ENCODE assay signal across 8 cellular contexts in the genomic region with DNA sequence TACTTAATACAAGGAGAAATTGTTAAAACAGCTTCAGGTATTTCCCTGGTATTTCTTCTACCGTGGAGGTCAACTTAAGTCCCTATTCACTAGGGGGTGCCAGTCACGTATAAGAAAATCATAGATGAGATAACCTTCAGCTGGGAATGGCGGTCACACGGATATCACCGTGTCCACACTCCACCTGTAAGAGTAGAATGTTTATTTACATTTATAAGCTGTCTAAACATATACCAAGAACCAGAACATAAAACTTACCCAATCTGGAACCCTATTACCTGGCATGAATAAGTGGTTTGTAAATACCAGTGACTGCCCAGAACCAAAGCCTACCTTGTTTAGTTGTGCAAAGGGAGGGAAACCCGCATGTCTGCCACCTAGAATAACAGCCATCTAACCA. TPM values are rescaled to one million over a fixed set of nuclear protein-coding genes. Genes with fewer than 3 reads are reported as not detected.
A peak's percentile ranks its signal among the peaks of the same experiment; 100 is the strongest.
DNase-seq lines count a peak whose midpoint lies in the region; ATAC-seq, FAIRE-seq and TF ChIP-seq lines count a peak whose summit lies in the region.

No MANE protein-coding gene starts in this region.

- POLR2A ChIA-PET in activated CD8-positive, alpha-beta T cell treated with anti-CD3 and anti-CD28 coated beads, Interleukin-2, amount 10 ng/mL, durations not matched to agents 7 days and 5 days (lab: Charles Lee): interaction anchor here (3.0 kb wide), 1 partner anchor 55 kb away, joined by 14 read pairs; the partner anchor contains the start of gene TTK

- peak; percentile 53 for TF ChIP-seq CTCF in D721Med (IDR thresholded peaks at IDR 0.05; ENCODE audit: insufficient read depth, missing control alignments)
- TF ChIP-seq CTCF in foreskin keratinocyte (conservative IDR thresholded peaks at IDR 0.05): peak; percentile 77

- no peaks in the 10 kb centered on the region for H3K36me3 Mint-ChIP-seq in activated CD8-positive, alpha-beta T cell treated with anti-CD3 and anti-CD28 coated beads, Interleukin-2, amount 10 ng/mL, durations not matched to agents 7 days and 5 days (ENCODE audit: low read depth)

- DNase-seq in D721Med (ENCODE audit: insufficient read length, low spot score): no peak
- peak; percentile 92 for DNase-seq in NCI-H748 (lab: John Stamatoyannopoulos, UW; ENCODE audit: unreplicated experiment)
- DNase-seq in activated CD8-positive, alpha-beta T cell treated with anti-CD3 and anti-CD28 coated beads, Interleukin-2, amount 10 ng/mL, durations not matched to agents 7 days and 5 days: peak; percentile 83
- DNase-seq in foreskin keratinocyte: peak; percentile 21 to 40
- peak; percentile 80 for DNase-seq in renal cortical epithelial cell (ENCODE audit: low read depth)
- DNase-seq in urothelium cell line (ENCODE audit: low spot score): no peak

- H3K4me1 ChIP-seq in foreskin keratinocyte: no peaks in the 10 kb centered on the region

- peaks cover 26% of the 10 kb centered on the region for H3K27me3 Mint-ChIP-seq in activated CD8-positive, alpha-beta T cell treated with anti-CD3 and anti-CD28 coated beads, Interleukin-2, amount 10 ng/mL, durations not matched to agents 7 days and 5 days (ENCODE audit: low read depth)

- ATAC-seq in GM19025 (IDR thresholded peaks at IDR 0.05; ENCODE audit: low read depth, unreplicated experiment) (peak; percentile 48), HG03469 (IDR thresholded peaks at IDR 0.05; ENCODE audit: unreplicated experiment) (peak; percentile 64), foreskin keratinocyte (peak; percentile 5)
- peak; percentile 42 for ATAC-seq in activated CD8-positive, alpha-beta T cell treated with anti-CD3 and anti-CD28 coated beads, Interleukin-2, amount 10 ng/mL, durations not matched to agents 7 days and 5 days

- H3K9me3 Mint-ChIP-seq in activated CD8-positive, alpha-beta T cell treated with anti-CD3 and anti-CD28 coated beads, Interleukin-2, amount 10 ng/mL, durations not matched to agents 7 days and 5 days (ENCODE audit: insufficient read depth): no peaks in the 10 kb centered on the region

- H3K4me3 Mint-ChIP-seq in activated CD8-positive, alpha-beta T cell treated with anti-CD3 and anti-CD28 coated beads, Interleukin-2, amount 10 ng/mL, durations not matched to agents 7 days and 5 days: no peak overlapping the region

- H3K27ac Mint-ChIP-seq in activated CD8-positive, alpha-beta T cell treated with anti-CD3 and anti-CD28 coated beads, Interleukin-2, amount 10 ng/mL, durations not matched to agents 7 days and 5 days: no peak overlapping the region

- H3K27me3 ChIP-seq in foreskin keratinocyte: no peaks in the 10 kb centered on the region

- no peak overlapping the region for H3K27ac ChIP-seq in foreskin keratinocyte

- CTCF ChIA-PET in activated CD8-positive, alpha-beta T cell treated with anti-CD3 and anti-CD28 coated beads, Interleukin-2, amount 10 ng/mL, durations not matched to agents 7 days and 5 days (lab: Charles Lee): interaction anchor here (0.6 to 2.5 kb wide), 42 partner anchors 9 to 277 kb away, joined by 3 to 108 read pairs (median 5); partner anchors contain the start of genes BCKDHB and TTK

- FAIRE-seq in D721Med (lab: Jason Lieb, UNC): peak; percentile 93
- no peak for FAIRE-seq in urothelium cell line (lab: Jason Lieb, UNC)

- peaks cover 22% of the 10 kb centered on the region for H3K4me1 Mint-ChIP-seq in activated CD8-positive, alpha-beta T cell treated with anti-CD3 and anti-CD28 coated beads, Interleukin-2, amount 10 ng/mL, durations not matched to agents 7 days and 5 days (ENCODE audit: low read depth)

RNA-seq across cellular contexts. Expression of gene ELOVL4, which starts 1.9 kb away (rescaled TPM):
- total RNA-seq in activated CD8-positive, alpha-beta T cell treated with anti-CD3 and anti-CD28 coated beads, Interleukin-2, amount 10 ng/mL, durations not matched to agents 7 days and 5 days: under 1 TPM; 0.55 to 0.74 TPM
- total RNA-seq in foreskin keratinocyte: 8.8 and 9.0 TPM in 2 replicates
- polyA plus RNA-seq in foreskin keratinocyte: 4.7 and 5.2 TPM in 2 replicates
- 1.4 TPM in 2 replicates for total RNA-seq in renal cortical epithelial cell

RNA-seq across cellular contexts. Expression of gene TTK, which starts 55.2 kb away (rescaled TPM):
- total RNA-seq in activated CD8-positive, alpha-beta T cell treated with anti-CD3 and anti-CD28 coated beads, Interleukin-2, amount 10 ng/mL, durations not matched to agents 7 days and 5 days: 10 to 100 TPM; 40.9 to 47.8 TPM
- total RNA-seq in foreskin keratinocyte: 31.7 and 38.8 TPM in 2 replicates
- 9.9 and 14.4 TPM in 2 replicates for polyA plus RNA-seq in foreskin keratinocyte
- total RNA-seq in renal cortical epithelial cell: 1.4 and 14.6 TPM in 2 replicates

Comparison
In these comparisons a context has a peak if more than half of its experiments do, and no peak if none do; other contexts are left out.
1. DNase-seq: peak in NCI-H748 (single experiment), activated CD8-positive, alpha-beta T cell treated with anti-CD3 and anti-CD28 coated beads, Interleukin-2, amount 10 ng/mL, durations not matched to agents 7 days and 5 days (single experiment), foreskin keratinocyte (2 of 2) and renal cortical epithelial cell (single experiment); none in D721Med (single experiment) and urothelium cell line (single experiment).
2. ATAC-seq: peak in every context shown above with its lines; median percentile 64 in HG03469; 48 in GM19025; 42 in activated CD8-positive, alpha-beta T cell treated with anti-CD3 and anti-CD28 coated beads, Interleukin-2, amount 10 ng/mL, durations not matched to agents 7 days and 5 days; 5 in foreskin keratinocyte.